1 cellular context compared by ENCODE assay signal in genomic region chr17:80969030-80969673, GRCh38.
TF ChIP-seq lines count a peak whose summit lies in the region.

No MANE protein-coding gene starts in this region.

TF ChIP-seq in GM12878, 131 proteins besides CTCF, POLR2A, EP300 and RAD21:
- TF ChIP-seq ELK1 (IDR thresholded peaks at IDR 0.05; ENCODE audit: low read depth, low read length) (no peak), STAT3 (IDR thresholded peaks at IDR 0.05; ENCODE audit: low read depth, low read length) (no peak), BRCA1 (IDR thresholded peaks at IDR 0.05; ENCODE audit: low read depth, low read length) (no peak), RFX5 (IDR thresholded peaks at IDR 0.05; ENCODE audit: low read depth, low read length) (no peak), MXI1 (IDR thresholded peaks at IDR 0.05; ENCODE audit: low read depth, low read length) (no peak), SRF (IDR thresholded peaks at IDR 0.05; ENCODE audit: low read depth in 2 of 2, low read length in 2 of 2) (no peak), MTA2 (IDR thresholded peaks at IDR 0.05; ENCODE audit: low read depth) (no peak), FOXM1 (IDR thresholded peaks at IDR 0.05; ENCODE audit: low read depth, low read length) (no peak), ETV6 (conservative IDR thresholded peaks at IDR 0.05 in 1 of 2, IDR thresholded peaks at IDR 0.05 in 1 of 2; ENCODE audit: borderline replicate concordance in 1 of 2, low read depth in 1 of 2) (no peak), IRF3 (IDR thresholded peaks at IDR 0.05) (no peak), TCF7 (IDR thresholded peaks at IDR 0.05; ENCODE audit: borderline replicate concordance) (no peak)
